Comparison of ENCODE assay signal across 30 cellular contexts in the genomic region with DNA sequence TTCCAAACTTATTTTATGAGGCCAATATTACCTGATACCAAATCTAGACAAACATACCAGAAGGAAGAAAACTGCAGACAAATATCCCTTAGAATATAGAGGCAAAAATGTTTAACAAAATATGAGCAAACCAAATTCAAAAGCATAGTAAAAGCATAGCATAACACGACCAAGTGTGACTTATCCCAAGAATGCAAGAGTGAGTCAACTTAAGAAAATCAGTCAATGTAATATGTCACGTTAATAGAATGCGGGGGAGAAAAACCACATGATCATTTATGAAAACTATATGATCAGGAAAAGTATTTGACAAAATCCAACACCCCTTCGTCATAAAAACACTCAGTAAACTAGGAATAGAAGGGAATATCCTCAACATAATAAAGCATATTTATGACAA.
"Had no signal": no experiment of that assay in that cellular context is flagged by ENCODE, and none has a peak within 500 bp of the region (broad histone marks: within the 10 kb centered on the region; RNA-seq: fewer than 3 reads in every experiment).

No MANE protein-coding gene starts in this region.

- H3K4me3 Mint-ChIP-seq: activated CD4-positive, alpha-beta T cell treated with anti-CD3 and anti-CD28 coated beads for 36 hours; activated CD8-positive, alpha-beta memory T cell treated with anti-CD3 and anti-CD28 coated beads, Interleukin-2, amount 10 ng/mL, durations not matched to agents 7 days and 5 days; activated CD8-positive, alpha-beta T cell treated with anti-CD3 and anti-CD28 coated beads, Interleukin-2, amount 10 ng/mL, durations not matched to agents 7 days and 5 days; activated naive CD4-positive, alpha-beta T cell treated with anti-CD3 and anti-CD28 coated beads, Interleukin-2, amount 10 ng/mL, durations not matched to agents 7 days and 5 days; activated naive CD8-positive, alpha-beta T cell treated with anti-CD3 and anti-CD28 coated beads, Interleukin-2, amount 10 ng/mL, durations not matched to agents 7 days and 5 days; brain; endodermal cell; mesothelial cell of epicardium; naive B cell; stimulated activated naive CD8-positive, alpha-beta T cell treated with anti-CD3 and anti-CD28 coated beads, Interleukin-15, amount 100 ng/mL, for 72 hours; T-helper 2 cell treated with Interferon-gamma antibody and Interleukin-4, amounts not matched to agents 5 μg/mL and 100 μg/mL, for 36 hours had no signal

- H3K27me3 ChIP-seq: ascending aorta, ovary, right lobe of liver, thyroid gland, upper lobe of left lung, vagina had no signal

- H3K27ac ChIP-seq: ascending aorta, heart right ventricle, ovary, right lobe of liver, skin epidermis, thyroid gland, upper lobe of left lung, vagina had no signal

- DNase-seq: activated CD4-positive, alpha-beta T cell treated with anti-CD3 and anti-CD28 coated beads for 36 hours; activated CD4-positive, CD25-positive, alpha-beta regulatory T cell; activated CD8-positive, alpha-beta memory T cell treated with anti-CD3 and anti-CD28 coated beads, Interleukin-2, amount 10 ng/mL, durations not matched to agents 7 days and 5 days; activated CD8-positive, alpha-beta T cell treated with anti-CD3 and anti-CD28 coated beads, Interleukin-2, amount 10 ng/mL, durations not matched to agents 7 days and 5 days; activated gamma-delta T cell; activated naive CD4-positive, alpha-beta T cell treated with anti-CD3 and anti-CD28 coated beads, Interleukin-2, amount 10 ng/mL, durations not matched to agents 7 days and 5 days; activated naive CD8-positive, alpha-beta T cell treated with anti-CD3 and anti-CD28 coated beads, Interleukin-2, amount 10 ng/mL, durations not matched to agents 7 days and 5 days; cortex of kidney; endodermal cell; foreskin melanocyte; heart right ventricle; left cardiac atrium; naive B cell; ovary; right lobe of liver; stimulated activated CD4-positive, alpha-beta T cell treated with anti-CD3 and anti-CD28 coated beads, Interleukin-12 subunit alpha, Interleukin-12 subunit beta, amount 100 ng/mL, for 4 hours; stimulated activated CD4-positive, alpha-beta T cell treated with anti-CD3 and anti-CD28 coated beads, Interleukin-4, amount 100 ng/mL, for 1 hour; stimulated activated naive CD8-positive, alpha-beta T cell treated with anti-CD3 and anti-CD28 coated beads, Interleukin-15, amount 100 ng/mL, for 72 hours; substantia nigra; T-helper 1 cell; thyroid gland; upper lobe of left lung had no signal

- ATAC-seq: activated CD4-positive, alpha-beta T cell treated with anti-CD3 and anti-CD28 coated beads for 36 hours; activated CD8-positive, alpha-beta memory T cell treated with anti-CD3 and anti-CD28 coated beads, Interleukin-2, amount 10 ng/mL, durations not matched to agents 7 days and 5 days; activated CD8-positive, alpha-beta T cell treated with anti-CD3 and anti-CD28 coated beads, Interleukin-2, amount 10 ng/mL, durations not matched to agents 7 days and 5 days; esophagus mucosa; heart right ventricle; left cardiac atrium; right lobe of liver; stimulated activated naive CD8-positive, alpha-beta T cell treated with anti-CD3 and anti-CD28 coated beads, Interleukin-15, amount 100 ng/mL, for 72 hours had no signal

- H3K4me1 Mint-ChIP-seq: activated CD4-positive, alpha-beta T cell treated with anti-CD3 and anti-CD28 coated beads for 36 hours; activated CD8-positive, alpha-beta memory T cell treated with anti-CD3 and anti-CD28 coated beads, Interleukin-2, amount 10 ng/mL, durations not matched to agents 7 days and 5 days; activated naive CD4-positive, alpha-beta T cell treated with anti-CD3 and anti-CD28 coated beads, Interleukin-2, amount 10 ng/mL, durations not matched to agents 7 days and 5 days; activated naive CD8-positive, alpha-beta T cell treated with anti-CD3 and anti-CD28 coated beads, Interleukin-2, amount 10 ng/mL, durations not matched to agents 7 days and 5 days; endodermal cell; mesothelial cell of epicardium; naive B cell; stimulated activated naive CD8-positive, alpha-beta T cell treated with anti-CD3 and anti-CD28 coated beads, Interleukin-15, amount 100 ng/mL, for 72 hours had no signal

- H3K27me3 Mint-ChIP-seq: activated naive CD4-positive, alpha-beta T cell treated with anti-CD3 and anti-CD28 coated beads, Interleukin-2, amount 10 ng/mL, durations not matched to agents 7 days and 5 days had no signal

- H3K27ac Mint-ChIP-seq: activated CD4-positive, alpha-beta T cell treated with anti-CD3 and anti-CD28 coated beads for 36 hours; activated CD8-positive, alpha-beta memory T cell treated with anti-CD3 and anti-CD28 coated beads, Interleukin-2, amount 10 ng/mL, durations not matched to agents 7 days and 5 days; activated CD8-positive, alpha-beta T cell treated with anti-CD3 and anti-CD28 coated beads, Interleukin-2, amount 10 ng/mL, durations not matched to agents 7 days and 5 days; activated naive CD4-positive, alpha-beta T cell treated with anti-CD3 and anti-CD28 coated beads, Interleukin-2, amount 10 ng/mL, durations not matched to agents 7 days and 5 days; activated naive CD8-positive, alpha-beta T cell treated with anti-CD3 and anti-CD28 coated beads, Interleukin-2, amount 10 ng/mL, durations not matched to agents 7 days and 5 days; brain; endodermal cell; mesothelial cell of epicardium; naive B cell; progenitor cell of endocrine pancreas; stimulated activated naive CD8-positive, alpha-beta T cell treated with anti-CD3 and anti-CD28 coated beads, Interleukin-15, amount 100 ng/mL, for 72 hours; T-helper 2 cell treated with Interferon-gamma antibody and Interleukin-4, amounts not matched to agents 5 μg/mL and 100 μg/mL, for 36 hours had no signal

- H3K9me3 ChIP-seq: ascending aorta, thyroid gland, vagina had no signal

- H3K4me3 ChIP-seq: ascending aorta, heart right ventricle, ovary, right lobe of liver, skin epidermis, thyroid gland, upper lobe of left lung, vagina had no signal

- H3K36me3 Mint-ChIP-seq: activated CD8-positive, alpha-beta memory T cell treated with anti-CD3 and anti-CD28 coated beads, Interleukin-2, amount 10 ng/mL, durations not matched to agents 7 days and 5 days; activated naive CD4-positive, alpha-beta T cell treated with anti-CD3 and anti-CD28 coated beads, Interleukin-2, amount 10 ng/mL, durations not matched to agents 7 days and 5 days; activated naive CD8-positive, alpha-beta T cell treated with anti-CD3 and anti-CD28 coated beads, Interleukin-2, amount 10 ng/mL, durations not matched to agents 7 days and 5 days; brain; mesothelial cell of epicardium had no signal

- H3K36me3 ChIP-seq: ascending aorta, heart right ventricle, ovary, right lobe of liver, thyroid gland, upper lobe of left lung, vagina had no signal

- H3K4me1 ChIP-seq: ascending aorta, heart right ventricle, right lobe of liver, vagina had no signal
